ENCODE assay signal across 13 cellular contexts in the genomic region with DNA sequence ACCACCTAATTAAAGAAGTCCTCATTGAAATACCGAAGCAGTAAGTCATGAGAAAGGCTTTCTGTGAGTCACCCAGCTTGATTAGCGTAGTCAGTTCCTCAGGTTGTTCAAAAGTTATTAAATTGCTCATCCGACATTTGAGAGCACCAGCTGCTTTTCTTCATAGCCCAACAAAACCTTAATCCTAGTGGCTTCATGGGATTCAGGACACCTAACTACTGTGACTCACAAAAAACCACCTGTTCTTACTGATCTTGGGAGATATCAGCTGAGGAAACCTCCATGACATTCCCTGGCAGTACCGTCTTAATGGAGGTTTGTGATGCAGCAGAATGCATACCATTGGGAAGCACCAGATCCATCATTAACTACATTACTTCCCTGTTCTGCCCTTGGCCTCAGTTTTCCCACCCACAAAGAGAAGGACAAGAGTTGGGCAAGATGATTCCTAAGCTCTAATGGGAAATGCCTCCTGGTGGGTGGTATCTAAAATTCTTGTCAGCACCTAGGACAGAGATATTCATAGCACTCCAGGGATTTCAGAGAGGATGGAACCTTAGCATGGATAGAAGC.
DNase-seq lines count a peak whose midpoint lies in the region; ATAC-seq, FAIRE-seq and TF ChIP-seq lines count a peak whose summit lies in the region.
"Had no signal": no experiment of that assay in that cellular context is flagged by ENCODE, and none has a peak within 500 bp of the region (broad histone marks: within the 10 kb centered on the region; RNA-seq: fewer than 3 reads in every experiment).

No MANE protein-coding gene starts in this region.

- no peak overlapping the region for H3K4me3 ChIP-seq in endodermal cell (ENCODE audit: low read length)
- no peak overlapping the region for H3K4me3 ChIP-seq in lower lobe of right lung

- intact Hi-C loops in lower lobe of right lung (cut with DNase I): no loop called here

- no peaks in the 10 kb centered on the region for H3K9me3 Mint-ChIP-seq in endodermal cell
- H3K9me3 Mint-ChIP-seq in osteocyte (ENCODE audit: unreplicated experiment): peaks cover 3% of the 10 kb centered on the region
- H3K9me3 Mint-ChIP-seq: activated T-cell treated with anti-CD3 and anti-CD28 coated beads, Interleukin-2, amount 50 U/mL, for 72 hours; central memory CD8-positive, alpha-beta T cell; memory B cell had no signal

- ATAC-seq in lower lobe of right lung (no peak), GM18909 (IDR thresholded peaks at IDR 0.05; ENCODE audit: poor library complexity, unreplicated experiment) (no peak)
- ATAC-seq: activated T-cell treated with anti-CD3 and anti-CD28 coated beads, Interleukin-2, amount 50 U/mL, for 72 hours had no signal

- no peak overlapping the region for H3K9ac ChIP-seq in endodermal cell (ENCODE audit: extremely low read depth, low read length, poor library complexity, severe bottlenecking)

- H3K27me3 ChIP-seq in endodermal cell (ENCODE audit: control insufficient read depth, insufficient read depth, low read length, poor library complexity, severe bottlenecking) (no peaks in the 10 kb centered on the region), lower lobe of right lung (ENCODE audit: low read depth) (no peaks in the 10 kb centered on the region)

- H3K27ac ChIP-seq in endodermal cell (ENCODE audit: low read depth, low read length) (no peak overlapping the region), lower lobe of right lung (no peak overlapping the region)

- H3K27me3 Mint-ChIP-seq in endodermal cell (ENCODE audit: insufficient read depth) (no peaks in the 10 kb centered on the region), osteocyte (ENCODE audit: unreplicated experiment) (no peaks in the 10 kb centered on the region)
- H3K27me3 Mint-ChIP-seq: central memory CD8-positive, alpha-beta T cell; memory B cell had no signal

- H3K4me3 Mint-ChIP-seq in endodermal cell: no peak overlapping the region
- H3K4me3 Mint-ChIP-seq in osteocyte (ENCODE audit: unreplicated experiment): no peak overlapping the region
- H3K4me3 Mint-ChIP-seq: activated T-cell treated with anti-CD3 and anti-CD28 coated beads, Interleukin-2, amount 50 U/mL, for 72 hours; central memory CD8-positive, alpha-beta T cell; memory B cell had no signal

- H3K36me3 ChIP-seq in endodermal cell (ENCODE audit: control insufficient read depth, insufficient read depth, low read length) (no peaks in the 10 kb centered on the region), lower lobe of right lung (no peaks in the 10 kb centered on the region)

- H3K9me3 ChIP-seq in endodermal cell (ENCODE audit: control insufficient read depth, low read length) (no peaks in the 10 kb centered on the region), lower lobe of right lung (no peaks in the 10 kb centered on the region)

- DNase-seq in GM03348 (ENCODE audit: low spot score): peak; percentile 44
- DNase-seq in RCC 7860 (ENCODE audit: low spot score): peak; percentile 62
- no peak for DNase-seq in endodermal cell
- no peak for DNase-seq in osteocyte (ENCODE audit: extremely low spot score, unreplicated experiment)
- no peak for DNase-seq in G401 (ENCODE audit: low spot score)
- DNase-seq in NCI-H2107 treated with DMSO at 0.1 percent for 48 hours (lab: John Stamatoyannopoulos, UW; ENCODE audit: unreplicated experiment): no peak
- no peak for DNase-seq in lower lobe of right lung
- DNase-seq: activated T-cell treated with anti-CD3 and anti-CD28 coated beads, Interleukin-2, amount 50 U/mL, for 72 hours; NCI-H2107; OCI-M1 had no signal

- H3K36me3 Mint-ChIP-seq in endodermal cell (ENCODE audit: low read depth): no peaks in the 10 kb centered on the region
- H3K36me3 Mint-ChIP-seq in osteocyte (ENCODE audit: unreplicated experiment): peaks cover 8% of the 10 kb centered on the region

- H3K27ac Mint-ChIP-seq in endodermal cell (no peak overlapping the region), osteocyte (ENCODE audit: unreplicated experiment) (no peak overlapping the region)
- H3K27ac Mint-ChIP-seq: activated T-cell treated with anti-CD3 and anti-CD28 coated beads, Interleukin-2, amount 50 U/mL, for 72 hours; memory B cell had no signal

- TF ChIP-seq CTCF in endodermal cell (conservative IDR thresholded peaks at IDR 0.05) (peak; percentile 30), osteocyte (IDR thresholded peaks at IDR 0.05) (peak; percentile 36), lower lobe of right lung (IDR thresholded peaks at IDR 0.05) (no peak)

- H3K4me1 ChIP-seq in endodermal cell (ENCODE audit: control insufficient read depth, insufficient read depth, low read length) (no peaks in the 10 kb centered on the region), lower lobe of right lung (no peaks in the 10 kb centered on the region)

- FAIRE-seq in RCC 7860 (lab: Jason Lieb, UNC): no peak

- no peaks in the 10 kb centered on the region for H3K4me1 Mint-ChIP-seq in endodermal cell
- no peaks in the 10 kb centered on the region for H3K4me1 Mint-ChIP-seq in osteocyte (ENCODE audit: unreplicated experiment)
- H3K4me1 Mint-ChIP-seq: central memory CD8-positive, alpha-beta T cell; memory B cell had no signal

- WGBS in endodermal cell (ENCODE audit: insufficient coverage in 1 of 2, insufficient read length in 1 of 2), 2 experiments: 90 to 93% methylated on average over 4 of the region's 4 CpGs

- in situ Hi-C loops in G401 (cut with HindIII; ENCODE audit: low sequenced_read_pairs): no loop called here

Comparison
In these comparisons a context has a peak if more than half of its experiments do, and no peak if none do; other contexts are left out.
1. DNase-seq: peak in GM03348 (single experiment) and RCC 7860 (single experiment); none in endodermal cell (single experiment), osteocyte (single experiment), G401 (single experiment), NCI-H2107 treated with DMSO at 0.1 percent for 48 hours (single experiment) and lower lobe of right lung (single experiment).